ENCODE assay signal across 25 cellular contexts in genomic region chr10:77090381-77091356, GRCh38.
A peak's percentile ranks its signal among the peaks of the same experiment; 100 is the strongest.
DNase-seq lines count a peak whose midpoint lies in the region; ATAC-seq and TF ChIP-seq lines count a peak whose summit lies in the region.
"Had no signal": no experiment of that assay in that cellular context is flagged by ENCODE, and none has a peak within 500 bp of the region (broad histone marks: within the 10 kb centered on the region; RNA-seq: fewer than 3 reads in every experiment).

No MANE protein-coding gene starts in this region.

- no peaks in the 10 kb centered on the region for H4K20me1 ChIP-seq in Loucy (ENCODE audit: insufficient read depth, low read length, poor library complexity, severe bottlenecking)

- no peaks in the 10 kb centered on the region for H3K9me2 ChIP-seq in Loucy (replicated peaks; ENCODE audit: low read depth, low read length)

- no peak overlapping the region for H3K27ac ChIP-seq in brain microvascular endothelial cell
- H3K27ac ChIP-seq: heart left ventricle, PC-9, right atrium auricular region had no signal

- H2AFZ ChIP-seq in Loucy (ENCODE audit: low read length): no peak overlapping the region; the same call in 1 of the 2 replicates
- H2AFZ ChIP-seq: PC-9 had no signal

- DNase-seq in BE2C: peak; percentile 81
- peak; percentile 3 to 9 for DNase-seq in NCI-H526 (lab: John Stamatoyannopoulos, UW)
- peak; percentile 8 for DNase-seq in brain microvascular endothelial cell
- DNase-seq in DMS153 treated with DMSO at 0.1 percent for 48 hours (lab: John Stamatoyannopoulos, UW; ENCODE audit: unreplicated experiment): no peak
- DNase-seq: ACHN; activated CD4-positive, alpha-beta memory T cell treated with anti-CD3 and anti-CD28 coated beads, Interleukin-2, amount 10 ng/mL, durations not matched to agents 7 days and 5 days; activated CD8-positive, alpha-beta memory T cell treated with anti-CD3 and anti-CD28 coated beads, Interleukin-2, amount 50 U/mL, for 4 hours; activated naive CD4-positive, alpha-beta T cell treated with Interleukin-2 at 50 U/mL for 16 hours; CD8-positive, alpha-beta memory T cell; dermis blood vessel endothelial cell; endodermal cell; foreskin fibroblast; heart left ventricle; IMR-90; NCI-H2029; NCI-H446 treated with DMSO at 0.1 percent for 48 hours; PC-9; stimulated activated CD4-positive, alpha-beta T cell treated with anti-CD3 and anti-CD28 coated beads, Interleukin-2, amount 100 ng/mL, for 24 hours; stimulated activated naive CD8-positive, alpha-beta T cell treated with anti-CD3 and anti-CD28 coated beads, Interleukin-15, Interleukin-2, amounts not matched to agents 100 U/mL and 50 U/mL, for 24 hours; T-helper 17 cell had no signal

- peaks cover 10% of the 10 kb centered on the region; the same call in 1 of the 2 replicates for H3K79me2 ChIP-seq in Loucy (ENCODE audit: insufficient read depth, low read length)

- ATAC-seq in GM21717 (IDR thresholded peaks at IDR 0.05; ENCODE audit: unreplicated experiment) (no peak), HG03457 (IDR thresholded peaks at IDR 0.05; ENCODE audit: unreplicated experiment) (no peak)
- ATAC-seq: heart left ventricle; stimulated activated naive CD8-positive, alpha-beta T cell treated with anti-CD3 and anti-CD28 coated beads, Interleukin-15, Interleukin-2, amounts not matched to agents 100 U/mL and 50 U/mL, for 24 hours; T-helper 17 cell had no signal

- no peaks in the 10 kb centered on the region for H3K27me3 ChIP-seq in BE2C
- no peaks in the 10 kb centered on the region for H3K27me3 ChIP-seq in Loucy (ENCODE audit: insufficient read depth, low read length, poor library complexity, severe bottlenecking)
- H3K27me3 ChIP-seq in brain microvascular endothelial cell (replicated peaks): no peaks in the 10 kb centered on the region
- H3K27me3 ChIP-seq: heart left ventricle, right atrium auricular region had no signal

- H3K4me3 ChIP-seq in BE2C (ENCODE audit: low read depth, low read length): no peak overlapping the region; the same call in 1 of the 2 replicates
- H3K4me3 ChIP-seq in Loucy (ENCODE audit: low read length, poor library complexity, severe bottlenecking): peak overlapping the region; percentile 58
- H3K4me3 ChIP-seq in brain microvascular endothelial cell (ENCODE audit: low read depth, low read length): no peak overlapping the region
- H3K4me3 ChIP-seq: heart left ventricle, PC-9, right atrium auricular region, smooth muscle cell had no signal

- in situ Hi-C loops in brain microvascular endothelial cell (cut with HindIII; ENCODE audit: low pct_ligation_motif_present, low sequenced_read_pairs): no loop called here

- H3K4me2 ChIP-seq in Loucy (ENCODE audit: low read depth, low read length, poor library complexity, severe bottlenecking): peak overlapping the region; percentile 75
- H3K4me2 ChIP-seq: PC-9, smooth muscle cell had no signal

- peak overlapping the region; percentile 58 for H3K9ac ChIP-seq in Loucy (ENCODE audit: low read depth, low read length, poor library complexity, severe bottlenecking)

- H3F3A ChIP-seq in Loucy (ENCODE audit: low read depth): peaks cover 7% of the 10 kb centered on the region; the same call in 1 of the 2 replicates

- no peaks in the 10 kb centered on the region for H3K36me3 ChIP-seq in BE2C
- no peaks in the 10 kb centered on the region for H3K36me3 ChIP-seq in Loucy (ENCODE audit: insufficient read depth, low read length)
- no peaks in the 10 kb centered on the region for H3K36me3 ChIP-seq in brain microvascular endothelial cell (replicated peaks)
- H3K36me3 ChIP-seq: heart left ventricle, right atrium auricular region had no signal

- H3K9me3 ChIP-seq in BE2C (no peaks in the 10 kb centered on the region), Loucy (ENCODE audit: insufficient read depth, low read depth, low read length) (no peaks in the 10 kb centered on the region)
- H3K9me3 ChIP-seq: heart left ventricle, right atrium auricular region had no signal

- H3K4me1 ChIP-seq in BE2C: peaks cover 38% of the 10 kb centered on the region
- H3K4me1 ChIP-seq in Loucy (ENCODE audit: insufficient read depth, low read length, poor library complexity, severe bottlenecking): peaks cover 44% of the 10 kb centered on the region
- H3K4me1 ChIP-seq: heart left ventricle, right atrium auricular region had no signal

- TF ChIP-seq CTCF in BE2C (IDR thresholded peaks at IDR 0.05; ENCODE audit: low read depth, low read length): no peak
- TF ChIP-seq CTCF in Loucy (conservative IDR thresholded peaks at IDR 0.05; ENCODE audit: low read length): no peak
- no peak for TF ChIP-seq CTCF in brain microvascular endothelial cell (IDR thresholded peaks at IDR 0.05; ENCODE audit: low read depth, low read length, missing control alignments)
